22 cellular contexts compared by ENCODE assay signal in genomic region chr22:33520904-33521780, GRCh38.
DNase-seq lines count a peak whose midpoint lies in the region; ATAC-seq, FAIRE-seq and TF ChIP-seq lines count a peak whose summit lies in the region.
"Had no signal": no experiment of that assay in that cellular context is flagged by ENCODE, and none has a peak within 500 bp of the region (broad histone marks: within the 10 kb centered on the region; RNA-seq: fewer than 3 reads in every experiment).

No MANE protein-coding gene starts in this region.

- TF ChIP-seq CTCF in A549 (IDR thresholded peaks at IDR 0.05) (no peak), GM23338 (conservative IDR thresholded peaks at IDR 0.05; ENCODE audit: low read depth in 2 of 2) (no peak), H1 (IDR thresholded peaks at IDR 0.05; ENCODE audit: control extremely low read depth in 1 of 3, insufficient read depth in 1 of 3, low read depth in 1 of 3, low read length in 3 of 3) (no peak), neural crest cell (conservative IDR thresholded peaks at IDR 0.05) (no peak), GM13976 (IDR thresholded peaks at IDR 0.05; ENCODE audit: borderline replicate concordance, control extremely low read depth, extremely low read depth, insufficient read depth, missing control alignments) (no peak), left ventricle myocardium inferior (IDR thresholded peaks at IDR 0.05; ENCODE audit: borderline replicate concordance) (no peak)

- H4K20me1 ChIP-seq in GM23338 (replicated peaks; ENCODE audit: insufficient read depth): peaks cover 24% of the 10 kb centered on the region
- peaks cover 0 to 2% of the 10 kb centered on the region in 2 experiments for H4K20me1 ChIP-seq in H1 (replicated peaks in 1 of 2; ENCODE audit: control insufficient read depth in 1 of 2, insufficient read depth in 2 of 2, low read length in 2 of 2)

- no peak overlapping the region for H2AFZ ChIP-seq in GM23338
- no peak overlapping the region for H2AFZ ChIP-seq in H1 (ENCODE audit: low read length)

- no peak overlapping the region for H3K9ac ChIP-seq in H1 (replicated peaks in 1 of 4; ENCODE audit: extremely low read depth in 1 of 4, low read depth in 3 of 4, low read length in 3 of 4)

- no peak overlapping the region for H3K56ac ChIP-seq in H1 (replicated peaks; ENCODE audit: insufficient read length, low read depth, low read length)

- no peak for DNase-seq in A549 (ENCODE audit: low read depth in 1 of 2, low spot score in 1 of 2)
- no peak for DNase-seq in GM23338 (ENCODE audit: low spot score)
- DNase-seq in H1 (ENCODE audit: low read depth in 1 of 2, low spot score in 2 of 2): no peak
- no peak for DNase-seq in neural crest cell (ENCODE audit: low read depth, low spot score)
- no peak for DNase-seq in GM13976 (ENCODE audit: low spot score)
- no peak for DNase-seq in activated naive CD8-positive, alpha-beta T cell treated with anti-CD3 and anti-CD28 coated beads for 36 hours
- DNase-seq in left ventricle myocardium inferior: no peak
- DNase-seq: GF-D8; MV-4-11; NCI-H1105 treated with DMSO at 0.1 percent for 48 hours; NCI-H2029 treated with DMSO at 0.1 percent for 48 hours; NCI-H345; NCI-H524; NCI-H774; NK-92 treated with Interleukin-12 subunit alpha and Interleukin-12 subunit beta, amount 100 ng/mL, for 24 hours; SJCRH30 had no signal

- 82% methylated on average over 8 of the region's 8 CpGs for WGBS in A549 (ENCODE audit: missing lambda C conversion rate)
- 96% methylated on average over 8 of the region's 8 CpGs; no CpG with 5 or more reads in 1 of the 2 experiments for WGBS in H1 (ENCODE audit: extremely low coverage in 1 of 2, insufficient coverage in 1 of 2, insufficient read length in 1 of 2, insufficient replicate concordance in 2 of 2, low coverage in 1 of 2, low lambda C conversion rate in 2 of 2, missing lambda C conversion rate in 1 of 2), 2 experiments

- no peak overlapping the region for H3K18ac ChIP-seq in H1 (ENCODE audit: extremely low read depth, low read length)

- H3K36me3 ChIP-seq in GM23338 (ENCODE audit: insufficient read depth) (no peaks in the 10 kb centered on the region), H1 (ENCODE audit: control insufficient read depth in 2 of 4, insufficient read depth in 4 of 4, low read length in 3 of 4) (peaks cover 0 to 7% (median 1%) of the 10 kb centered on the region in 4 experiments; a peak in 3 of 8 replicates), left ventricle myocardium inferior (peaks cover 7% of the 10 kb centered on the region)
- H3K36me3 ChIP-seq: SJCRH30 had no signal

- POLR2A ChIA-PET in A549 (lab: Yijun Ruan, JAX) (no interaction called here), H1 (lab: Charles Lee; ENCODE audit: partially characterized antibody) (interaction anchor here (0.6 kb wide), 1 partner anchor 821 kb away, joined by 3 read pairs; no protein-coding TSS in a partner anchor)

- H3K4me1 ChIP-seq in A549 (peaks cover 31% of the 10 kb centered on the region), GM23338 (ENCODE audit: insufficient read depth) (peaks cover 8% of the 10 kb centered on the region; the same call in 1 of the 2 replicates), H1 (replicated peaks in 1 of 4; ENCODE audit: control insufficient read depth in 3 of 4, insufficient read depth in 4 of 4, low read length in 3 of 4) (peaks cover 0 to 8% (median 2%) of the 10 kb centered on the region in 4 experiments; a peak in 4 of 7 replicates), left ventricle myocardium inferior (peaks cover 38% of the 10 kb centered on the region)

- H3K27me3 ChIP-seq in GM23338 (ENCODE audit: insufficient read depth) (no peaks in the 10 kb centered on the region), H1 (replicated peaks in 1 of 4; ENCODE audit: control insufficient read depth in 3 of 4, extremely low read depth in 1 of 4, insufficient read depth in 3 of 4, low read length in 3 of 4) (no peaks in the 10 kb centered on the region), left ventricle myocardium inferior (ENCODE audit: low read depth) (no peaks in the 10 kb centered on the region)
- H3K27me3 ChIP-seq: Peyer's patch, SJCRH30 had no signal

- CTCF ChIA-PET in A549 (lab: Yijun Ruan, JAX): interaction anchor here (0.6 to 5.3 kb wide), 9 partner anchors 10 to 1502 kb away, joined by 3 to 48 read pairs (median 4); no protein-coding TSS in a partner anchor
- CTCF ChIA-PET in H1 (lab: Charles Lee; ENCODE audit: partially characterized antibody): interaction anchor here (0.5 to 6.6 kb wide), 17 partner anchors 9 to 692 kb away, joined by 3 to 58 read pairs (median 3); no protein-coding TSS in a partner anchor

- no peaks in the 10 kb centered on the region for H3K23me2 ChIP-seq in H1 (ENCODE audit: low read depth, low read length)

- no peak for TF ChIP-seq POLR2A in A549 (IDR thresholded peaks at IDR 0.05; ENCODE audit: low read length)
- TF ChIP-seq POLR2A in H1 (IDR thresholded peaks at IDR 0.05; ENCODE audit: control extremely low read depth in 1 of 2, low read depth in 2 of 2, low read length in 2 of 2): no peak

- H3K9me3 Mint-ChIP-seq in GM23338 (peaks cover 8% of the 10 kb centered on the region), neural crest cell (no peaks in the 10 kb centered on the region)
- H3K9me3 Mint-ChIP-seq in activated naive CD8-positive, alpha-beta T cell treated with anti-CD3 and anti-CD28 coated beads for 36 hours: no peaks in the 10 kb centered on the region

- in situ Hi-C loops in GM13976 (cut with MboI; ENCODE audit: low sequenced_read_pairs, unreplicated experiment): loop anchor here (25.0 kb wide), 2 partner anchors 209 to 591 kb away; no protein-coding TSS in a partner anchor

- TF ChIP-seq EP300 in A549 (IDR thresholded peaks at IDR 0.05) (no peak), H1 (IDR thresholded peaks at IDR 0.05; ENCODE audit: borderline replicate concordance in 1 of 2, low read depth in 2 of 2, low read length in 2 of 2) (no peak)

- no peak overlapping the region for H3K4me2 ChIP-seq in A549
- no peak overlapping the region for H3K4me2 ChIP-seq in GM23338
- H3K4me2 ChIP-seq in H1 (ENCODE audit: insufficient read depth in 1 of 2, low read depth in 2 of 2, low read length in 2 of 2): no peak overlapping the region

- no peak for FAIRE-seq in A549 (lab: Jason Lieb, UNC)
- no peak for FAIRE-seq in H1 (lab: Jason Lieb, UNC)
- FAIRE-seq: H54, HTR-8/SVneo had no signal

- H3K14ac ChIP-seq in H1 (ENCODE audit: insufficient read length): no peak overlapping the region

- H2BK120ac ChIP-seq in H1 (replicated peaks; ENCODE audit: low read depth, low read length): no peak overlapping the region

- no peaks in the 10 kb centered on the region for H3K9me2 ChIP-seq in GM23338 (ENCODE audit: insufficient read depth)

- no peak overlapping the region for H4K5ac ChIP-seq in H1 (ENCODE audit: insufficient read length, low read depth, low read length)

- H3K27ac ChIP-seq in A549: no peak overlapping the region; a peak in 1 of 6 replicates
- peak overlapping the region; percentile 69; the same call in 1 of the 2 replicates for H3K27ac ChIP-seq in GM23338 (ENCODE audit: low read depth)
- H3K27ac ChIP-seq in H1 (ENCODE audit: low read depth, low read length): no peak overlapping the region
- H3K27ac ChIP-seq in left ventricle myocardium inferior (replicated peaks): no peak overlapping the region
- H3K27ac ChIP-seq: 22Rv1, SJCRH30 had no signal

- H3K27ac Mint-ChIP-seq in GM23338 (no peak overlapping the region), neural crest cell (ENCODE audit: unreplicated experiment) (peak overlapping the region; percentile 57)
- H3K27ac Mint-ChIP-seq in activated naive CD8-positive, alpha-beta T cell treated with anti-CD3 and anti-CD28 coated beads for 36 hours: no peak overlapping the region
- H3K27ac Mint-ChIP-seq: CD14-positive monocyte had no signal

- no peak overlapping the region for H2BK20ac ChIP-seq in H1 (ENCODE audit: low read length)

- no peak overlapping the region for H2BK5ac ChIP-seq in H1 (ENCODE audit: low read depth, low read length)

- no peak overlapping the region for H3K4me3 ChIP-seq in A549
- H3K4me3 ChIP-seq in GM23338: no peak overlapping the region
- H3K4me3 ChIP-seq in H1 (ENCODE audit: extremely low read depth in 1 of 4, insufficient read depth in 2 of 4, low read depth in 3 of 4, low read length in 4 of 4): no peak overlapping the region
- H3K4me3 ChIP-seq in left ventricle myocardium inferior: no peak overlapping the region
- H3K4me3 ChIP-seq: Peyer's patch, SJCRH30 had no signal

- ATAC-seq in A549 (no peak), GM23338 (no peak), HG03460 (IDR thresholded peaks at IDR 0.05; ENCODE audit: unreplicated experiment) (no peak)

- H3K4me1 Mint-ChIP-seq in GM23338 (peaks cover 26% of the 10 kb centered on the region), neural crest cell (peaks cover 19% of the 10 kb centered on the region)
- no peaks in the 10 kb centered on the region for H3K4me1 Mint-ChIP-seq in activated naive CD8-positive, alpha-beta T cell treated with anti-CD3 and anti-CD28 coated beads for 36 hours
- H3K4me1 Mint-ChIP-seq: CD14-positive monocyte had no signal

- no peak for TF ChIP-seq RAD21 in A549 (conservative IDR thresholded peaks at IDR 0.05 in 1 of 2, IDR thresholded peaks at IDR 0.05 in 1 of 2)
- no peak for TF ChIP-seq RAD21 in H1 (IDR thresholded peaks at IDR 0.05 in 1 of 2, conservative IDR thresholded peaks at IDR 0.05 in 1 of 2; ENCODE audit: low read depth in 2 of 2, low read length in 2 of 2)

- peaks cover 7% of the 10 kb centered on the region for H3K27me3 Mint-ChIP-seq in GM23338 (ENCODE audit: insufficient read depth, low read depth, poor library complexity)
- H3K27me3 Mint-ChIP-seq in neural crest cell (ENCODE audit: low read depth): no peaks in the 10 kb centered on the region
- H3K27me3 Mint-ChIP-seq in activated naive CD8-positive, alpha-beta T cell treated with anti-CD3 and anti-CD28 coated beads for 36 hours: peaks cover 6% of the 10 kb centered on the region

- no peak overlapping the region for H3K4ac ChIP-seq in H1 (replicated peaks; ENCODE audit: insufficient read length, low read depth, low read length)

- H3K79me2 ChIP-seq in GM23338 (replicated peaks; ENCODE audit: insufficient read depth) (peaks cover 32% of the 10 kb centered on the region), H1 (ENCODE audit: control insufficient read depth in 1 of 2, insufficient read depth in 2 of 2, low read length in 2 of 2) (peaks cover 0 to 28% of the 10 kb centered on the region in 2 experiments; a peak in 1 of 4 replicates)

- H3K23ac ChIP-seq in H1 (ENCODE audit: insufficient read length): no peak overlapping the region

- H2BK15ac ChIP-seq in H1 (ENCODE audit: low read length): no peak overlapping the region

- H2AK5ac ChIP-seq in H1 (ENCODE audit: low read depth, low read length): no peak overlapping the region

- H2BK12ac ChIP-seq in H1 (ENCODE audit: low read depth, low read length): no peak overlapping the region

- H3F3A ChIP-seq in GM23338 (replicated peaks; ENCODE audit: low read depth): no peaks in the 10 kb centered on the region

- no peak overlapping the region for H4K91ac ChIP-seq in H1 (replicated peaks; ENCODE audit: insufficient read length, low read length)

- H3K79me1 ChIP-seq in H1 (ENCODE audit: low read depth, low read length): no peaks in the 10 kb centered on the region; the same call in 1 of the 2 replicates

- H3K4me3 Mint-ChIP-seq in GM23338: no peak overlapping the region
- no peak overlapping the region for H3K4me3 Mint-ChIP-seq in neural crest cell
- no peak overlapping the region for H3K4me3 Mint-ChIP-seq in activated naive CD8-positive, alpha-beta T cell treated with anti-CD3 and anti-CD28 coated beads for 36 hours
- H3K4me3 Mint-ChIP-seq: CD14-positive monocyte had no signal

- no peak overlapping the region; the same call in 1 of the 2 replicates for H4K8ac ChIP-seq in H1 (ENCODE audit: extremely low read depth, insufficient read depth, low read length)

- intact Hi-C loops in left ventricle myocardium inferior (cut with micrococcal nuclease): no loop called here

- H3K9me3 ChIP-seq in A549 (peaks cover 10% of the 10 kb centered on the region), H1 (ENCODE audit: insufficient read depth in 2 of 2, low read depth in 1 of 2, low read length in 1 of 2) (peaks cover 5 to 6% of the 10 kb centered on the region in 2 experiments; a peak in 3 of 4 replicates), left ventricle myocardium inferior (replicated peaks) (peaks cover 6% of the 10 kb centered on the region)
- H3K9me3 ChIP-seq: SJCRH30 had no signal

- H3K36me3 Mint-ChIP-seq in GM23338 (ENCODE audit: low read depth) (peaks cover 19% of the 10 kb centered on the region), neural crest cell (ENCODE audit: low read depth) (peaks cover 2% of the 10 kb centered on the region)
- no peaks in the 10 kb centered on the region for H3K36me3 Mint-ChIP-seq in activated naive CD8-positive, alpha-beta T cell treated with anti-CD3 and anti-CD28 coated beads for 36 hours
- H3K36me3 Mint-ChIP-seq: CD14-positive monocyte had no signal

Comparison
In these comparisons a context has a peak if more than half of its experiments do, and no peak if none do; other contexts are left out.
1. Of the 18 proteins assayed by ChIP-seq in both H1 and A549: peak only in H1: KDM1A; only in A549: none; in both: none; in neither: 17.